ENCODE assay signal across 11 cellular contexts in genomic region chr22:36901411-36902142, GRCh38. TPM values are rescaled to one million over a fixed set of nuclear protein-coding genes. Genes with fewer than 3 reads are reported as not detected.
A peak's percentile ranks its signal among the peaks of the same experiment; 100 is the strongest.
DNase-seq lines count a peak whose midpoint lies in the region; ATAC-seq and TF ChIP-seq lines count a peak whose summit lies in the region.
"Had no signal": no experiment of that assay in that cellular context is flagged by ENCODE, and none has a peak within 500 bp of the region (broad histone marks: within the 10 kb centered on the region; RNA-seq: fewer than 3 reads in every experiment).

No MANE protein-coding gene starts in this region.

- CTCF ChIA-PET in activated CD4-positive, alpha-beta memory T cell treated with anti-CD3 and anti-CD28 coated beads, Interleukin-2, amount 10 ng/mL, durations not matched to agents 7 days and 5 days (lab: Charles Lee) = interaction anchor here (1.7 to 3.5 kb wide), 2 partner anchors 28 to 45 kb away, joined by 4 to 14 read pairs; no protein-coding TSS in a partner anchor

- peaks cover 14% of the 10 kb centered on the region for H3K27me3 Mint-ChIP-seq in activated CD4-positive, alpha-beta memory T cell treated with anti-CD3 and anti-CD28 coated beads, Interleukin-2, amount 10 ng/mL, durations not matched to agents 7 days and 5 days

- no peaks in the 10 kb centered on the region for H4K20me1 ChIP-seq in BLaER1

- peak overlapping the region; percentile 80 for H3K4me2 ChIP-seq in BLaER1

- peak; percentile 53 for ATAC-seq in GM19324 (IDR thresholded peaks at IDR 0.05; ENCODE audit: low FRiP score, unreplicated experiment)
- peak; percentile 61 for ATAC-seq in HG03095 (IDR thresholded peaks at IDR 0.05; ENCODE audit: unreplicated experiment)
- ATAC-seq in foreskin keratinocyte = no peak

- peaks cover 43% of the 10 kb centered on the region for H3K4me1 Mint-ChIP-seq in activated CD4-positive, alpha-beta memory T cell treated with anti-CD3 and anti-CD28 coated beads, Interleukin-2, amount 10 ng/mL, durations not matched to agents 7 days and 5 days
- H3K4me1 Mint-ChIP-seq: neural crest cell had no signal

- peaks cover 18% of the 10 kb centered on the region for H3K9me3 Mint-ChIP-seq in activated CD4-positive, alpha-beta memory T cell treated with anti-CD3 and anti-CD28 coated beads, Interleukin-2, amount 10 ng/mL, durations not matched to agents 7 days and 5 days
- H3K9me3 Mint-ChIP-seq: neural crest cell had no signal

- peak overlapping the region; percentile 59 for H3K4me3 Mint-ChIP-seq in activated CD4-positive, alpha-beta memory T cell treated with anti-CD3 and anti-CD28 coated beads, Interleukin-2, amount 10 ng/mL, durations not matched to agents 7 days and 5 days
- H3K4me3 Mint-ChIP-seq: neural crest cell had no signal

- H3K27ac ChIP-seq in BLaER1 = peak overlapping the region; percentile 88
- H3K27ac ChIP-seq in foreskin keratinocyte = no peak overlapping the region

- H3K36me3 Mint-ChIP-seq in activated CD4-positive, alpha-beta memory T cell treated with anti-CD3 and anti-CD28 coated beads, Interleukin-2, amount 10 ng/mL, durations not matched to agents 7 days and 5 days (ENCODE audit: low read depth) = peaks cover 12% of the 10 kb centered on the region

- DNase-seq in activated CD4-positive, alpha-beta memory T cell treated with anti-CD3 and anti-CD28 coated beads, Interleukin-2, amount 10 ng/mL, durations not matched to agents 7 days and 5 days = peak; percentile 47
- DNase-seq in NCI-H146 treated with DMSO at 0.1 percent for 48 hours (lab: John Stamatoyannopoulos, UW; ENCODE audit: unreplicated experiment) (no peak), pons (ENCODE audit: low spot score) (no peak), foreskin keratinocyte (no peak)
- DNase-seq in activated CD8-positive, alpha-beta memory T cell treated with anti-CD3 and anti-CD28 coated beads, Interleukin-2, amount 50 U/mL, for 4 hours = no peak
- DNase-seq: head of caudate nucleus, NCI-H1694 had no signal

- H3K4me1 ChIP-seq in BLaER1 (peaks cover 46% of the 10 kb centered on the region), foreskin keratinocyte (no peaks in the 10 kb centered on the region)

- peak overlapping the region; percentile 73 for H3K9ac ChIP-seq in BLaER1

- TF ChIP-seq CTCF in foreskin keratinocyte (conservative IDR thresholded peaks at IDR 0.05) = no peak

- POLR2A ChIA-PET in activated CD4-positive, alpha-beta memory T cell treated with anti-CD3 and anti-CD28 coated beads, Interleukin-2, amount 10 ng/mL, durations not matched to agents 7 days and 5 days (lab: Charles Lee) = interaction anchor here (1.1 to 3.6 kb wide), 4 partner anchors 13 to 76 kb away, joined by 3 to 19 read pairs (median 4); partner anchors contain the start of gene NCF4

- H3K27ac Mint-ChIP-seq in activated CD4-positive, alpha-beta memory T cell treated with anti-CD3 and anti-CD28 coated beads, Interleukin-2, amount 10 ng/mL, durations not matched to agents 7 days and 5 days = peak overlapping the region; percentile 89

- H3K4me3 ChIP-seq in BLaER1 = peak overlapping the region; percentile 19; the same call in 1 of the 2 replicates

- H3K9me3 ChIP-seq in BLaER1 = peaks cover 32% of the 10 kb centered on the region

- H3K36me3 ChIP-seq in BLaER1 = no peaks in the 10 kb centered on the region

- H3K27me3 ChIP-seq in BLaER1 (no peaks in the 10 kb centered on the region), foreskin keratinocyte (peaks cover 31% of the 10 kb centered on the region)

RNA-seq across cellular contexts. Expression of gene CSF2RB, which starts 11.9 kb away (rescaled TPM):
- 1 to 10 TPM; 2.3 to 3.0 TPM for total RNA-seq in activated CD4-positive, alpha-beta memory T cell treated with anti-CD3 and anti-CD28 coated beads, Interleukin-2, amount 10 ng/mL, durations not matched to agents 7 days and 5 days
- not detected in 2 replicates for total RNA-seq in foreskin keratinocyte
- polyA plus RNA-seq in foreskin keratinocyte = not detected in 2 replicates
- total RNA-seq: neural crest cell had no signal

RNA-seq across cellular contexts. Expression of gene NCF4, which starts 40.8 kb away (rescaled TPM):
- 10 to 100 TPM; 59.9 to 60.1 TPM for total RNA-seq in activated CD4-positive, alpha-beta memory T cell treated with anti-CD3 and anti-CD28 coated beads, Interleukin-2, amount 10 ng/mL, durations not matched to agents 7 days and 5 days
- not detected in 2 replicates for total RNA-seq in foreskin keratinocyte
- polyA plus RNA-seq in foreskin keratinocyte = not detected in 2 replicates
- total RNA-seq: neural crest cell had no signal

Comparison
In these comparisons a context has a peak if more than half of its experiments do, and no peak if none do; other contexts are left out.
1. RNA of gene NCF4, which starts 40.8 kb away (total RNA-seq): 59.9 to 60.1 TPM in activated CD4-positive, alpha-beta memory T cell treated with anti-CD3 and anti-CD28 coated beads, Interleukin-2, amount 10 ng/mL, durations not matched to agents 7 days and 5 days; not detected in foreskin keratinocyte; every median in the first group is over 10 times any median in the second.